In the genomic region with DNA sequence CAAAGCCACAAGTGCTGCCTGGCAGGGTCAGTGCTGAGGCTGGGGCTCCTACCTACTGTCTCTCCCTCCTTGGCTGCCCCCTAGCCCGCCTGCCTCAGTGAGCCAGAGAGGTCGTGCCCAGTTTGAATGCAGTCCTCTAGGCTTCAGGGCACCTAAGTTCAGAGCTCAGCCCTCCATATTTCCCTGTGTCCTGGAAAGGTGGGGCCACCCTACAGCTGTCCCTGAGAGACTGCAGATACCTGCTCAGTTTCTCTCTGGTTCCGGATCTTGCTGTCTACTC, we compare ENCODE assay signal across 22 cellular contexts.
DNase-seq lines count a peak whose midpoint lies in the region; ATAC-seq, FAIRE-seq and TF ChIP-seq lines count a peak whose summit lies in the region.
"Had no signal": no experiment of that assay in that cellular context is flagged by ENCODE, and none has a peak within 500 bp of the region (broad histone marks: within the 10 kb centered on the region; RNA-seq: fewer than 3 reads in every experiment).

No MANE protein-coding gene starts in this region.

- H3K4me1 Mint-ChIP-seq in stimulated activated memory B cell treated with anti-CD40 and anti-IgM and Interleukin-4, amounts not matched to agents 10 μg/mL and 1 μg/mL and 100 μg/mL, for 72 hours, result peaks cover 8% of the 10 kb centered on the region
- H3K4me1 Mint-ChIP-seq: CD14-positive monocyte; CD4-positive, alpha-beta memory T cell had no signal

- intact Hi-C loops in Right ventricle myocardium inferior (cut with DNase I) (loop anchor here (5.0 kb wide), 1 partner anchor 78 kb away; no protein-coding TSS in a partner anchor), left cardiac atrium (cut with DNase I) (loop anchor here in 1 of 2 donors (10.0 kb wide), 1 partner anchor 135 kb away; no protein-coding TSS in a partner anchor), kidney (cut with DNase I) (no loop called here), head of caudate nucleus (cut with DNase I) (no loop called here)

- H3K27ac ChIP-seq in kidney (ENCODE audit: low read depth in 2 of 2, low read length in 2 of 2), result no peak overlapping the region
- H3K27ac ChIP-seq: 22Rv1, A549, HL-60 had no signal

- H3K4me1 ChIP-seq in kidney (ENCODE audit: control insufficient read depth in 1 of 2, insufficient read depth in 1 of 2, low read depth in 1 of 2, low read length in 2 of 2), result peaks cover 0 to 6% of the 10 kb centered on the region in 2 donors
- H3K4me1 ChIP-seq: A549 had no signal

- no peaks in the 10 kb centered on the region for H3K9me3 Mint-ChIP-seq in stimulated activated memory B cell treated with anti-CD40 and anti-IgM and Interleukin-4, amounts not matched to agents 10 μg/mL and 1 μg/mL and 100 μg/mL, for 72 hours
- H3K9me3 Mint-ChIP-seq: CD4-positive, alpha-beta memory T cell; GM23338; HFFc6 had no signal

- no peak overlapping the region for H3K4me3 ChIP-seq in kidney (ENCODE audit: low read length in 2 of 2)
- H3K4me3 ChIP-seq: A549, GM23338 had no signal

- no peak overlapping the region for H3K27ac Mint-ChIP-seq in stimulated activated memory B cell treated with anti-CD40 and anti-IgM and Interleukin-4, amounts not matched to agents 10 μg/mL and 1 μg/mL and 100 μg/mL, for 72 hours
- H3K27ac Mint-ChIP-seq: CD14-positive monocyte; CD4-positive, alpha-beta memory T cell; GM23338; HFFc6 had no signal

- H3K36me3 ChIP-seq in kidney (ENCODE audit: control insufficient read depth in 1 of 2, insufficient read depth in 2 of 2, low read length in 2 of 2), result peaks cover 2 to 5% of the 10 kb centered on the region in 2 donors

- no peak for FAIRE-seq in kidney (lab: Jason Lieb, UNC)
- FAIRE-seq: A549, GM12892, GM18507 had no signal

- H3K36me3 Mint-ChIP-seq in stimulated activated memory B cell treated with anti-CD40 and anti-IgM and Interleukin-4, amounts not matched to agents 10 μg/mL and 1 μg/mL and 100 μg/mL, for 72 hours, result no peaks in the 10 kb centered on the region
- H3K36me3 Mint-ChIP-seq: CD14-positive monocyte; CD4-positive, alpha-beta memory T cell had no signal

- no peak overlapping the region for H3K9ac ChIP-seq in kidney (ENCODE audit: low read length in 2 of 2)

- TF ChIP-seq CTCF in kidney (IDR thresholded peaks at IDR 0.05; ENCODE audit: borderline replicate concordance, extremely low read depth, insufficient read depth), result no peak

- H3K9me3 ChIP-seq in kidney (ENCODE audit: control insufficient read depth in 1 of 2, low read length in 2 of 2), result no peaks in the 10 kb centered on the region
- H3K9me3 ChIP-seq: A549 had no signal

- ATAC-seq in Right ventricle myocardium inferior, result no peak
- no peak for ATAC-seq in left cardiac atrium
- peak; percentile 22 for ATAC-seq in stimulated activated memory B cell treated with anti-CD40 and anti-IgM and Interleukin-4, amounts not matched to agents 10 μg/mL and 1 μg/mL and 100 μg/mL, for 72 hours
- no peak for ATAC-seq in GM18867 (IDR thresholded peaks at IDR 0.05; ENCODE audit: unreplicated experiment)
- ATAC-seq: A549, GM23338, HCT116 had no signal

- peak; percentile 50 for DNase-seq in Right ventricle myocardium inferior (ENCODE audit: missing footprints)
- DNase-seq in left cardiac atrium, result no peak
- peak; percentile 26 for DNase-seq in kidney
- DNase-seq in head of caudate nucleus, result no peak
- DNase-seq in stimulated activated CD4-positive, alpha-beta T cell treated with anti-CD3 and anti-CD28 coated beads, Interleukin-2, amount 100 ng/mL, for 48 hours, result no peak
- DNase-seq: AML-193; CD4-positive, alpha-beta memory T cell; DMS153; DMS79; GDM1; H7; HFFc6 had no signal

- no peak overlapping the region for H3K4me3 Mint-ChIP-seq in stimulated activated memory B cell treated with anti-CD40 and anti-IgM and Interleukin-4, amounts not matched to agents 10 μg/mL and 1 μg/mL and 100 μg/mL, for 72 hours
- H3K4me3 Mint-ChIP-seq: CD14-positive monocyte; CD4-positive, alpha-beta memory T cell; GM23338; HFFc6 had no signal

- H3K27me3 Mint-ChIP-seq in stimulated activated memory B cell treated with anti-CD40 and anti-IgM and Interleukin-4, amounts not matched to agents 10 μg/mL and 1 μg/mL and 100 μg/mL, for 72 hours, result peaks cover 4% of the 10 kb centered on the region
- H3K27me3 Mint-ChIP-seq: CD4-positive, alpha-beta memory T cell had no signal

Comparison
In these comparisons a context has a peak if more than half of its experiments do, and no peak if none do; other contexts are left out.
1. DNase-seq: peak in Right ventricle myocardium inferior (single experiment) and kidney (single experiment); none in left cardiac atrium (single experiment), head of caudate nucleus (0 of 42) and stimulated activated CD4-positive, alpha-beta T cell treated with anti-CD3 and anti-CD28 coated beads, Interleukin-2, amount 100 ng/mL, for 48 hours (0 of 2).